14 cellular contexts compared by ENCODE assay signal in genomic region chr18:57644540-57644939, GRCh38. TPM values are rescaled to one million over a fixed set of nuclear protein-coding genes. Genes with fewer than 3 reads are reported as not detected.
DNase-seq lines count a peak whose midpoint lies in the region; ATAC-seq and TF ChIP-seq lines count a peak whose summit lies in the region.
"Had no signal": no experiment of that assay in that cellular context is flagged by ENCODE, and none has a peak within 500 bp of the region (broad histone marks: within the 10 kb centered on the region; RNA-seq: fewer than 3 reads in every experiment).

No MANE protein-coding gene starts in this region.

- H3K36me3 ChIP-seq in A673 (ENCODE audit: insufficient read depth, low read length, poor library complexity, severe bottlenecking), result peaks cover 21% of the 10 kb centered on the region
- peaks cover 19% of the 10 kb centered on the region for H3K36me3 ChIP-seq in GM23248 (ENCODE audit: low read depth)

- no peaks in the 10 kb centered on the region for H3K27me3 ChIP-seq in A673 (replicated peaks; ENCODE audit: insufficient read depth, low read depth, low read length, poor library complexity)
- H3K27me3 ChIP-seq in GM23248 (replicated peaks; ENCODE audit: insufficient read depth), result no peaks in the 10 kb centered on the region
- H3K27me3 ChIP-seq in foreskin keratinocyte, result no peaks in the 10 kb centered on the region

- H3K4me3 Mint-ChIP-seq in T-cell, result no peak overlapping the region
- H3K4me3 Mint-ChIP-seq: H9 had no signal

- intact Hi-C loops in A673 (cut with micrococcal nuclease; ENCODE audit: unreplicated experiment), result loop anchor here (10.0 kb wide), 1 partner anchor 400 kb away; the partner anchor contains the start of gene NEDD4L

- H4K20me1 ChIP-seq in GM23248 (ENCODE audit: insufficient read depth), result no peaks in the 10 kb centered on the region

- no peaks in the 10 kb centered on the region for H3K9me2 ChIP-seq in GM23248 (ENCODE audit: insufficient read depth)

- no peak overlapping the region for H3K4me2 ChIP-seq in GM23248 (ENCODE audit: unreplicated experiment)

- no peak overlapping the region for H2AFZ ChIP-seq in GM23248

- peaks cover 55% of the 10 kb centered on the region for H3K79me2 ChIP-seq in GM23248 (ENCODE audit: insufficient read depth)

- in situ Hi-C loops in GM23248 (cut with MboI) (no loop called here), SK-MEL-5 (cut with HindIII; ENCODE audit: low pct_unique_long_range_greater_than_20kb, low sequenced_read_pairs) (no loop called here)

- no peak overlapping the region for H3K9ac ChIP-seq in GM23248

- peaks cover 33% of the 10 kb centered on the region for H3F3A ChIP-seq in GM23248 (ENCODE audit: insufficient read depth)

- no peak overlapping the region for H3K4me3 ChIP-seq in A673 (ENCODE audit: low read depth, low read length, poor library complexity, severe bottlenecking)
- H3K4me3 ChIP-seq in GM23248, result no peak overlapping the region

- H3K27ac ChIP-seq in A673 (ENCODE audit: low read depth, low read length, poor library complexity, severe bottlenecking), result peak overlapping the region; percentile 4
- H3K27ac ChIP-seq in GM23248, result no peak overlapping the region
- H3K27ac ChIP-seq in foreskin keratinocyte, result no peak overlapping the region

- DNase-seq in A673 (ENCODE audit: low spot score) (no peak), GM23248 (peak; percentile 13), SK-MEL-5 (ENCODE audit: low read depth, low spot score) (peak; percentile 44), foreskin keratinocyte (no peak), GM10266 (ENCODE audit: extremely low spot score) (no peak), kidney glomerular epithelial cell (lab: John Stamatoyannopoulos, UW) (no peak), T-cell (no peak)
- DNase-seq in activated CD4-positive, alpha-beta T cell treated with anti-CD3 and anti-CD28 coated beads, Interleukin-2, amount 50 U/mL, for 4 hours, result no peak
- DNase-seq: cerebellar nuclear complex, glutamatergic neuron, H9, trophoblast cell had no signal

- POLR2A ChIA-PET in A673 (lab: Charles Lee; ENCODE audit: low non-redundant PET), result no interaction called here
- POLR2A ChIA-PET in T-cell (lab: Charles Lee), result interaction anchor here in 1 of 2 donors (0.6 kb wide), 1 partner anchor 131 kb away, joined by 10 read pairs; no protein-coding TSS in a partner anchor

- no peaks in the 10 kb centered on the region for H3K9me3 Mint-ChIP-seq in T-cell
- H3K9me3 Mint-ChIP-seq: memory B cell had no signal

- CTCF ChIA-PET in A673 (lab: Charles Lee), result no interaction called here
- CTCF ChIA-PET in T-cell (lab: Charles Lee), result no interaction called here

- H3K4me1 Mint-ChIP-seq in T-cell, result peaks cover 26 to 29% (median 28%) of the 10 kb centered on the region in 3 donors
- H3K4me1 Mint-ChIP-seq: H9 had no signal

- H3K27me3 Mint-ChIP-seq in T-cell, result no peaks in the 10 kb centered on the region
- H3K27me3 Mint-ChIP-seq: memory B cell had no signal

- H3K4me1 ChIP-seq in A673 (ENCODE audit: insufficient read depth, low read length, poor library complexity, severe bottlenecking), result peaks cover 20% of the 10 kb centered on the region
- H3K4me1 ChIP-seq in GM23248 (ENCODE audit: insufficient read depth), result peaks cover 4% of the 10 kb centered on the region
- no peaks in the 10 kb centered on the region for H3K4me1 ChIP-seq in foreskin keratinocyte

- BruUV-seq in A673 (replicated peaks; lab: Mats Ljungman, UMichigan), result no TSS peak

- TF ChIP-seq CTCF in A673 (conservative IDR thresholded peaks at IDR 0.05; ENCODE audit: low read depth, low read length) (peak; percentile 44), foreskin keratinocyte (conservative IDR thresholded peaks at IDR 0.05) (peak; percentile 54), GM10266 (IDR thresholded peaks at IDR 0.05; ENCODE audit: control insufficient read depth, insufficient read depth, low read depth, missing control alignments) (no peak)

- no peak overlapping the region for H3K27ac Mint-ChIP-seq in T-cell
- H3K27ac Mint-ChIP-seq: H9 had no signal

- H3K9me3 ChIP-seq in A673 (ENCODE audit: low read depth, low read length, poor library complexity, severe bottlenecking) (peaks cover 4% of the 10 kb centered on the region), GM23248 (ENCODE audit: low read depth) (no peaks in the 10 kb centered on the region)

- peaks cover 32% of the 10 kb centered on the region for H3K36me3 Mint-ChIP-seq in T-cell

- ATAC-seq in foreskin keratinocyte (no peak), T-cell (replicated peaks in 1 of 4) (no peak)
- ATAC-seq: sciatic nerve had no signal

RNA-seq across cellular contexts. Expression of gene NARS1, which starts 22.9 kb away (rescaled TPM):
- total RNA-seq in A673 (2021) (249 and 261 TPM in 2 replicates), foreskin keratinocyte (156 and 163 TPM in 2 replicates), T-cell (100 to 1,000 TPM in 2 of 5 donors, 10 to 100 TPM in 3; 76.7 to 113 (median 97.6) TPM)
- 219 and 260 TPM in 2 replicates for total RNA-seq in GM23248 (2014; rRNA removed; shearing (Covaris generic))
- polyA plus RNA-seq in GM23248 (2016; fragmentation: Nextera tagmentation; extraction: Ambion mirVana) (197 and 201 TPM in 2 replicates), foreskin keratinocyte (71.9 and 75.9 TPM in 2 replicates)
- 373 and 435 TPM in 2 replicates for total RNA-seq in SK-MEL-5 (2014; rRNA removed; shearing (Covaris generic))
- 268 and 302 TPM in 2 replicates for polyA plus RNA-seq in SK-MEL-5 (2015; cell fraction: cytosol; rRNA removed)
- 859 and 1,156 TPM in 2 replicates for polyA plus RNA-seq in SK-MEL-5 (2015; cell fraction: nucleus; rRNA removed)

RNA-seq across cellular contexts. Expression of gene FECH, which starts 58.0 kb away (rescaled TPM):
- 65.4 and 73.7 TPM in 2 replicates for total RNA-seq in A673 (2021)
- 25.4 and 56.8 TPM in 2 replicates for total RNA-seq in GM23248 (2014; rRNA removed; shearing (Covaris generic))
- 32.5 and 33.4 TPM in 2 replicates for polyA plus RNA-seq in GM23248 (2016; fragmentation: Nextera tagmentation; extraction: Ambion mirVana)
- 38.2 and 41.7 TPM in 2 replicates for total RNA-seq in SK-MEL-5 (2014; rRNA removed; shearing (Covaris generic))
- 32.1 and 44.2 TPM in 2 replicates for polyA plus RNA-seq in SK-MEL-5 (2015; cell fraction: cytosol; rRNA removed)
- polyA plus RNA-seq in SK-MEL-5 (2015; cell fraction: nucleus; rRNA removed), result 39.5 and 41.7 TPM in 2 replicates
- 19.6 and 21.5 TPM in 2 replicates for total RNA-seq in foreskin keratinocyte
- polyA plus RNA-seq in foreskin keratinocyte, result 8.0 and 8.2 TPM in 2 replicates
- 10 to 100 TPM in 4 of 5 donors, 1 to 10 TPM in 1; 9.6 to 16.2 (median 14.4) TPM for total RNA-seq in T-cell

Comparison
In these comparisons a context has a peak if more than half of its experiments do, and no peak if none do; other contexts are left out.
1. DNase-seq: peak in GM23248 (single experiment) and SK-MEL-5 (single experiment); none in A673 (single experiment), foreskin keratinocyte (0 of 2), GM10266 (single experiment), kidney glomerular epithelial cell (single experiment), activated CD4-positive, alpha-beta T cell treated with anti-CD3 and anti-CD28 coated beads, Interleukin-2, amount 50 U/mL, for 4 hours (0 of 2) and T-cell (0 of 34).